ENCODE assay signal across 9 cellular contexts in genomic region chr4:61200195-61200990, GRCh38. TPM values are rescaled to one million over a fixed set of nuclear protein-coding genes. Genes with fewer than 3 reads are reported as not detected.
DNase-seq lines count a peak whose midpoint lies in the region; ATAC-seq and TF ChIP-seq lines count a peak whose summit lies in the region.
"Had no signal": no experiment of that assay in that cellular context is flagged by ENCODE, and none has a peak within 500 bp of the region (broad histone marks: within the 10 kb centered on the region; RNA-seq: fewer than 3 reads in every experiment).

Gene ADGRL3 (plus strand): TSS chr4:61200326.

- 0% methylated on average over 5 to 18 of the region's 101 CpGs for WGBS in gastroesophageal sphincter (ENCODE audit: low coverage in 1 of 2), 2 donors

- H3K36me3 ChIP-seq in gastroesophageal sphincter = no peaks in the 10 kb centered on the region

- peak; percentile 60 for DNase-seq in DMS53 (lab: John Stamatoyannopoulos, UW)
- DNase-seq in DMS53 treated with DMSO at 0.1 percent for 48 hours (lab: John Stamatoyannopoulos, UW; ENCODE audit: unreplicated experiment) = no peak
- DNase-seq in SHP77 (lab: John Stamatoyannopoulos, UW) = peak; percentile 69 to 82
- peak in 53 of 56 donors; percentile 18 to 84 (median 70) for DNase-seq in nucleus accumbens (lab: John Stamatoyannopoulos, UW)
- DNase-seq in H4 (ENCODE audit: low spot score) = no peak
- no peak for DNase-seq in activated CD4-positive, alpha-beta T cell treated with anti-CD3 and anti-CD28 coated beads, Interleukin-2, amount 50 U/mL, for 4 hours

- peaks cover 0 to 35% (median 12%) of the 10 kb centered on the region in 3 donors for H3K4me1 ChIP-seq in gastroesophageal sphincter

- H3K27ac ChIP-seq in gastroesophageal sphincter = peak within 1 kb of the TSS in 2 of 4 donors; percentile 44 to 58

- no peaks in the 10 kb centered on the region for H3K9me3 ChIP-seq in gastroesophageal sphincter

- ATAC-seq in gastroesophageal sphincter (peak; percentile 59), HG03196 (IDR thresholded peaks at IDR 0.05; ENCODE audit: unreplicated experiment) (no peak)

- TF ChIP-seq POLR2A in gastroesophageal sphincter (IDR thresholded peaks at IDR 0.05) = no peak

- TF ChIP-seq CTCF in gastroesophageal sphincter (IDR thresholded peaks at IDR 0.05) = no peak

- peak within 1 kb of the TSS; percentile 49 to 64 for H3K4me3 ChIP-seq in gastroesophageal sphincter

- peaks cover 43% of the 10 kb centered on the region for H3K27me3 ChIP-seq in gastroesophageal sphincter

- no peak for TF ChIP-seq EP300 in gastroesophageal sphincter (IDR thresholded peaks at IDR 0.05)

RNA-seq across cellular contexts. Expression of gene ADGRL3, which starts in this region (rescaled TPM):
- 10 to 100 TPM in 1 of 4 donors, 1 to 10 TPM in 3; 6.1 to 26.0 (median 7.3) TPM for total RNA-seq in gastroesophageal sphincter
- not detected in 2 replicates for total RNA-seq in H4 (2014; rRNA removed; shearing (Covaris generic))
- total RNA-seq: RPMI7951 had no signal

Comparison
In these comparisons a context has a peak if more than half of its experiments do, and no peak if none do; other contexts are left out.
1. DNase-seq: peak in DMS53 (single experiment), SHP77 (2 of 2) and nucleus accumbens (53 of 56); none in DMS53 treated with DMSO at 0.1 percent for 48 hours (single experiment), H4 (single experiment) and activated CD4-positive, alpha-beta T cell treated with anti-CD3 and anti-CD28 coated beads, Interleukin-2, amount 50 U/mL, for 4 hours (0 of 2).